Comparison of ENCODE assay signal across 8 cellular contexts in genomic region chr12:121794532-121795028, GRCh38. TPM values are rescaled to one million over a fixed set of nuclear protein-coding genes. Genes with fewer than 3 reads are reported as not detected.
DNase-seq lines count a peak whose midpoint lies in the region; ATAC-seq and TF ChIP-seq lines count a peak whose summit lies in the region.

No MANE protein-coding gene starts in this region.

- H3K27me3 ChIP-seq in GM06990 (replicated peaks; ENCODE audit: control insufficient read depth, insufficient read depth, low read length) (no peaks in the 10 kb centered on the region), left lung (no peaks in the 10 kb centered on the region), thoracic aorta (replicated peaks; ENCODE audit: insufficient read depth) (no peaks in the 10 kb centered on the region)

- in situ Hi-C loops in astrocyte of the spinal cord (cut with HindIII; ENCODE audit: low sequenced_read_pairs) = no loop called here

- H3K4me3 ChIP-seq in GM06990 (replicated peaks; ENCODE audit: low read depth, low read length) (peak overlapping the region; percentile 10), astrocyte of the spinal cord (ENCODE audit: low read depth, low read length) (peak overlapping the region; percentile 12), left lung (peak overlapping the region in 1 of 2 donors; percentile 69), thoracic aorta (peak overlapping the region; percentile 77)

- H3K4me1 ChIP-seq in left lung (peaks cover 45 to 98% of the 10 kb centered on the region in 2 donors), thoracic aorta (ENCODE audit: control insufficient read depth in 1 of 2, low read depth in 2 of 2) (peaks cover 39 to 60% of the 10 kb centered on the region in 2 donors)

- intact Hi-C loops in left lung (cut with DNase I) = loop anchor here in 1 of 2 donors (10.0 kb wide), 1 partner anchor 90 kb away; the partner anchor contains the start of gene PSMD9

- H3K27ac ChIP-seq in KOPT-K1 (ENCODE audit: low read depth, low read length, poor library complexity, severe bottlenecking) = peak overlapping the region; percentile 95
- peak overlapping the region; percentile 82 to 100 for H3K27ac ChIP-seq in left lung
- peak overlapping the region; percentile 57 to 97 for H3K27ac ChIP-seq in thoracic aorta

- no peak for DNase-seq in GM06990 (ENCODE audit: extremely low read depth, insufficient read length)
- DNase-seq in astrocyte of the spinal cord (ENCODE audit: low read depth, low spot score) = no peak
- DNase-seq in left lung = peak; percentile 64 to 81
- no peak for DNase-seq in thoracic aorta (ENCODE audit: low spot score)
- DNase-seq in NCI-H1930 (lab: John Stamatoyannopoulos, UW) = no peak
- no peak for DNase-seq in midbrain (lab: John Stamatoyannopoulos, UW)

- peaks cover 28% of the 10 kb centered on the region for H3K36me3 ChIP-seq in GM06990 (ENCODE audit: control insufficient read depth, insufficient read depth, low read length)
- peaks cover 42% of the 10 kb centered on the region for H3K36me3 ChIP-seq in KOPT-K1 (ENCODE audit: insufficient read depth, low read length)
- peaks cover 0 to 28% of the 10 kb centered on the region in 2 donors for H3K36me3 ChIP-seq in left lung
- H3K36me3 ChIP-seq in thoracic aorta = peaks cover 3% of the 10 kb centered on the region

- ATAC-seq in left lung (peak; percentile 4), thoracic aorta (ENCODE audit: insufficient number of reproducible peaks, low FRiP score, low read depth) (no peak), HG02571 (IDR thresholded peaks at IDR 0.05; ENCODE audit: unreplicated experiment) (no peak)

- no peaks in the 10 kb centered on the region for H3K9me3 ChIP-seq in KOPT-K1 (ENCODE audit: insufficient read depth, low read length, poor library complexity, severe bottlenecking)
- no peaks in the 10 kb centered on the region for H3K9me3 ChIP-seq in left lung
- no peaks in the 10 kb centered on the region for H3K9me3 ChIP-seq in thoracic aorta

- TF ChIP-seq CTCF in GM06990 (IDR thresholded peaks at IDR 0.05; ENCODE audit: insufficient read depth, low read length, poor library complexity, severe bottlenecking) (no peak), astrocyte of the spinal cord (IDR thresholded peaks at IDR 0.05; ENCODE audit: low read depth, low read length) (no peak), left lung (IDR thresholded peaks at IDR 0.05) (no peak), thoracic aorta (IDR thresholded peaks at IDR 0.05) (no peak)

RNA-seq across cellular contexts. Expression of gene RHOF, which starts 1.1 kb away (rescaled TPM):
- total RNA-seq in left lung = 10 to 100 TPM; 37.6 to 48.3 TPM
- total RNA-seq in thoracic aorta = 10 to 100 TPM; 12.0 to 30.2 TPM

RNA-seq across cellular contexts. Expression of gene SETD1B, which starts 9.2 kb away (rescaled TPM):
- total RNA-seq in left lung (10 to 100 TPM; 18.9 to 23.4 TPM), thoracic aorta (10 to 100 TPM; 21.9 to 32.7 TPM)

Comparison
In these comparisons a context has a peak if more than half of its experiments do, and no peak if none do; other contexts are left out.
1. DNase-seq: peak in left lung (2 of 2); none in GM06990 (single experiment), astrocyte of the spinal cord (single experiment), thoracic aorta (single experiment), NCI-H1930 (0 of 2) and midbrain (single experiment).
2. Peak in every context shown above with its lines, with median percentiles within 50 percentile points of each other: H3K27ac ChIP-seq.